26 cellular contexts compared by ENCODE assay signal in genomic region chr12:106431839-106432411, GRCh38.
"Had no signal": no experiment of that assay in that cellular context is flagged by ENCODE, and none has a peak within 500 bp of the region (broad histone marks: within the 10 kb centered on the region; RNA-seq: fewer than 3 reads in every experiment).

No MANE protein-coding gene starts in this region.

- H3K4me3 ChIP-seq: ascending aorta, breast epithelium, cardiac muscle cell, colonic mucosa, esophagus squamous epithelium had no signal

- H3K36me3 ChIP-seq: breast epithelium, colonic mucosa had no signal

- H3K4me1 ChIP-seq: ascending aorta, breast epithelium, colonic mucosa had no signal

- H3K9me3 ChIP-seq: ascending aorta, breast epithelium, colonic mucosa, esophagus squamous epithelium had no signal

- H3K27ac ChIP-seq: ascending aorta, breast epithelium, colonic mucosa, epithelial cell of prostate, esophagus squamous epithelium had no signal

- ATAC-seq: activated CD4-positive, alpha-beta T cell treated with anti-CD3 and anti-CD28 coated beads for 36 hours; activated CD8-positive, alpha-beta memory T cell treated with anti-CD3 and anti-CD28 coated beads, Interleukin-2, amount 10 ng/mL, durations not matched to agents 7 days and 5 days; activated CD8-positive, alpha-beta T cell treated with anti-CD3 and anti-CD28 coated beads, Interleukin-2, amount 10 ng/mL, durations not matched to agents 7 days and 5 days; activated naive CD8-positive, alpha-beta T cell treated with anti-CD3 and anti-CD28 coated beads, Interleukin-2, amount 50 U/mL, for 24 hours had no signal

- DNase-seq: activated CD4-positive, alpha-beta memory T cell treated with anti-CD3 and anti-CD28 coated beads for 36 hours; activated CD4-positive, alpha-beta T cell treated with anti-CD3 and anti-CD28 coated beads for 36 hours; activated CD4-positive, alpha-beta T cell treated with anti-CD3 and anti-CD28 coated beads, Interleukin-2, amount 10 ng/mL, durations not matched to agents 24 days and 14 days; activated CD4-positive, CD25-positive, alpha-beta regulatory T cell; activated CD4-positive, CD25-positive, alpha-beta regulatory T cell treated with anti-CD3 and anti-CD28 coated beads, Interleukin-2, amount 50 U/mL, for 72 hours; activated CD8-positive, alpha-beta memory T cell treated with anti-CD3 and anti-CD28 coated beads, Interleukin-2, amount 10 ng/mL, durations not matched to agents 7 days and 5 days; activated CD8-positive, alpha-beta memory T cell treated with anti-CD3 and anti-CD28 coated beads, Interleukin-2, amount 50 U/mL, for 4 hours; activated CD8-positive, alpha-beta T cell treated with anti-CD3 and anti-CD28 coated beads, Interleukin-2, amount 10 ng/mL, durations not matched to agents 7 days and 5 days; activated effector memory CD4-positive, alpha-beta T cell treated with anti-CD3 and anti-CD28 coated beads, Interleukin-2, amount 50 U/mL, for 16 hours; activated naive CD4-positive, alpha-beta T cell treated with anti-CD3 and anti-CD28 coated beads for 36 hours; activated naive CD8-positive, alpha-beta T cell treated with anti-CD3 and anti-CD28 coated beads for 36 hours; activated naive CD8-positive, alpha-beta T cell treated with anti-CD3 and anti-CD28 coated beads, Interleukin-2, amount 50 U/mL, for 24 hours; activated T-cell treated with anti-CD3 and anti-CD28 coated beads, Interleukin-2, amount 50 U/mL, for 1 hour; activated T-cell treated with anti-CD3 and anti-CD28 coated beads, Interleukin-2, amount 50 U/mL, for 48 hours; central memory CD4-positive, alpha-beta T cell; cerebellar nuclear complex; colonic mucosa; effector CD8-positive, alpha-beta T cell; esophagus squamous epithelium; head of caudate nucleus; hippocampal formation; T-helper 2 cell had no signal

- H3K27me3 ChIP-seq: ascending aorta, breast epithelium, cardiac muscle cell, colonic mucosa, esophagus squamous epithelium had no signal
